Comparison of ENCODE assay signal across 31 cellular contexts in the genomic region with DNA sequence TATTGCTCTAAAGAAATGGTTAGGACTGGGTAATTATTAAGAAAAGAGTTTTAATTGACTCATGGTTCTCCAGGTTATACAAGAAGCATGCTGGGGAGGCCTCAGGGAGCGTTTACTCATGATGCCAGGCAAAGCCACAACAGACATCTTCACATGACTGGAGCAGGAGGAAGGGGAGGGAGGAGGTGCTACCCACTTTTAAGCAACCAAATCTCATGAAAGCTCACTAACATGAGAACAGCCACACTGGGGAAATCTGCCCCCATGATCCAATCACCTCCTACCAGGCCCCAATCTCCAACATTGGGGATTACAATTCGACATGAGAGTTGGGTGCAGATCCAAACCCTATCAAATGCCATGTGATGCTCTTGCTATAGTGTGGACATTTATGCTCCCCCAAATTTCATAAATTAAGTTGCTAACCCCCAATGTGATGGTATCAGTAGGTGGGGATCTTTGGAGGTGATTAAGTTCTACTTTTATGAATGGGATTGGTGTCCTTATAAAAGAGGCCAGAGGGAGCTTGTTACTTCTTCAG.
"Had no signal": no experiment of that assay in that cellular context is flagged by ENCODE, and none has a peak within 500 bp of the region (broad histone marks: within the 10 kb centered on the region; RNA-seq: fewer than 3 reads in every experiment).

No MANE protein-coding gene starts in this region.

- H3K36me3 Mint-ChIP-seq: activated naive CD8-positive, alpha-beta T cell had no signal

- H3K4me3 ChIP-seq: body of pancreas, esophagus muscularis mucosa, gastrocnemius medialis, heart left ventricle had no signal

- H3K27me3 ChIP-seq: body of pancreas, esophagus muscularis mucosa, foreskin keratinocyte, gastrocnemius medialis, heart left ventricle had no signal

- H3K27ac ChIP-seq: body of pancreas, esophagus muscularis mucosa, foreskin keratinocyte, gastrocnemius medialis, heart left ventricle, WERI-Rb-1 had no signal

- DNase-seq: activated CD4-positive, alpha-beta memory T cell treated with anti-CD3 and anti-CD28 coated beads, Interleukin-2, amount 10 ng/mL, durations not matched to agents 7 days and 5 days; activated CD4-positive, alpha-beta T cell treated with anti-CD3 and anti-CD28 coated beads for 1 hour; activated CD4-positive, alpha-beta T cell treated with anti-CD3 and anti-CD28 coated beads for 4 hours; activated CD4-positive, alpha-beta T cell treated with anti-CD3 and anti-CD28 coated beads, Interleukin-2, amount 10 ng/mL, durations not matched to agents 7 days and 5 days; activated CD4-positive, alpha-beta T cell treated with anti-CD3 and anti-CD28 coated beads, Interleukin-2, amount 50 U/mL, for 4 hours; activated CD4-positive, CD25-positive, alpha-beta regulatory T cell; activated CD8-positive, alpha-beta memory T cell treated with anti-CD3 and anti-CD28 coated beads, Interleukin-2, amount 50 U/mL, for 48 hours; activated gamma-delta T cell; activated naive CD4-positive, alpha-beta T cell treated with anti-CD3 and anti-CD28 coated beads, Interleukin-2, amount 50 U/mL, for 16 hours; activated naive CD4-positive, alpha-beta T cell treated with Interleukin-2 at 50 U/mL for 16 hours; activated T-cell treated with anti-CD3 and anti-CD28 coated beads for 4 hours; activated T-cell treated with anti-CD3 and anti-CD28 coated beads, Interleukin-2, amount 50 U/mL, for 24 hours; activated T-cell treated with anti-CD3 and anti-CD28 coated beads, Interleukin-2, amount 50 U/mL, for 72 hours; amniotic stem cell; anterior cingulate cortex; body of pancreas; caudate nucleus; cortex of kidney; dermis blood vessel endothelial cell; effector CD4-positive, alpha-beta T cell; effector memory CD8-positive, alpha-beta T cell; erythroblast; foreskin keratinocyte; gastrocnemius medialis; glutamatergic neuron; heart left ventricle; hypothalamus; T-helper 17 cell; WERI-Rb-1 had no signal

- H3K4me1 Mint-ChIP-seq: activated CD4-positive, alpha-beta memory T cell treated with anti-CD3 and anti-CD28 coated beads, Interleukin-2, amount 10 ng/mL, durations not matched to agents 7 days and 5 days; activated CD4-positive, alpha-beta T cell treated with anti-CD3 and anti-CD28 coated beads, Interleukin-2, amount 10 ng/mL, durations not matched to agents 7 days and 5 days; T-helper 17 cell had no signal

- ATAC-seq: activated T-cell treated with anti-CD3 and anti-CD28 coated beads, Interleukin-2, amount 50 U/mL, for 72 hours; body of pancreas; effector memory CD8-positive, alpha-beta T cell; foreskin keratinocyte; gastrocnemius medialis; heart left ventricle; T-helper 17 cell had no signal

- H3K4me1 ChIP-seq: body of pancreas, esophagus muscularis mucosa, gastrocnemius medialis, heart left ventricle had no signal

- H3K27ac Mint-ChIP-seq: activated CD4-positive, alpha-beta memory T cell treated with anti-CD3 and anti-CD28 coated beads, Interleukin-2, amount 10 ng/mL, durations not matched to agents 7 days and 5 days; activated CD4-positive, alpha-beta T cell treated with anti-CD3 and anti-CD28 coated beads, Interleukin-2, amount 10 ng/mL, durations not matched to agents 7 days and 5 days; activated naive CD8-positive, alpha-beta T cell; activated T-cell treated with anti-CD3 and anti-CD28 coated beads, Interleukin-2, amount 50 U/mL, for 24 hours; activated T-cell treated with anti-CD3 and anti-CD28 coated beads, Interleukin-2, amount 50 U/mL, for 72 hours; effector memory CD8-positive, alpha-beta T cell; T-helper 17 cell had no signal

- H3K36me3 ChIP-seq: esophagus muscularis mucosa, gastrocnemius medialis, heart left ventricle, WERI-Rb-1 had no signal

- H3K27me3 Mint-ChIP-seq: activated CD4-positive, alpha-beta memory T cell treated with anti-CD3 and anti-CD28 coated beads, Interleukin-2, amount 10 ng/mL, durations not matched to agents 7 days and 5 days; activated CD4-positive, alpha-beta T cell treated with anti-CD3 and anti-CD28 coated beads, Interleukin-2, amount 10 ng/mL, durations not matched to agents 7 days and 5 days; activated naive CD8-positive, alpha-beta T cell; activated T-cell treated with anti-CD3 and anti-CD28 coated beads, Interleukin-2, amount 50 U/mL, for 24 hours; effector memory CD8-positive, alpha-beta T cell; T-helper 17 cell had no signal

- H3K9me3 ChIP-seq: body of pancreas, esophagus muscularis mucosa, gastrocnemius medialis had no signal

- H3K4me3 Mint-ChIP-seq: activated CD4-positive, alpha-beta memory T cell treated with anti-CD3 and anti-CD28 coated beads, Interleukin-2, amount 10 ng/mL, durations not matched to agents 7 days and 5 days; activated CD4-positive, alpha-beta T cell treated with anti-CD3 and anti-CD28 coated beads, Interleukin-2, amount 10 ng/mL, durations not matched to agents 7 days and 5 days; activated naive CD8-positive, alpha-beta T cell; activated T-cell treated with anti-CD3 and anti-CD28 coated beads, Interleukin-2, amount 50 U/mL, for 24 hours; activated T-cell treated with anti-CD3 and anti-CD28 coated beads, Interleukin-2, amount 50 U/mL, for 72 hours; effector memory CD8-positive, alpha-beta T cell; T-helper 17 cell had no signal
